9 cellular contexts compared by ENCODE assay signal in genomic region chr9:136900988-136901515, GRCh38. TPM values are rescaled to one million over a fixed set of nuclear protein-coding genes. Genes with fewer than 3 reads are reported as not detected.
DNase-seq lines count a peak whose midpoint lies in the region; ATAC-seq, FAIRE-seq and TF ChIP-seq lines count a peak whose summit lies in the region.
"Had no signal": no experiment of that assay in that cellular context is flagged by ENCODE, and none has a peak within 500 bp of the region (broad histone marks: within the 10 kb centered on the region; RNA-seq: fewer than 3 reads in every experiment).

No MANE protein-coding gene starts in this region.

- intact Hi-C loops in CD4-positive, alpha-beta memory T cell (cut with micrococcal nuclease): loop anchor here (5.0 kb wide), 1 partner anchor 34 kb away; the partner anchor contains the start of gene EDF1

- H3K36me3 ChIP-seq in CD4-positive, alpha-beta memory T cell (ENCODE audit: insufficient read depth, low read length): peaks cover 10% of the 10 kb centered on the region
- peaks cover 38% of the 10 kb centered on the region for H3K36me3 ChIP-seq in OCI-LY3 (replicated peaks; ENCODE audit: low read depth, low read length)
- peaks cover 25% of the 10 kb centered on the region for H3K36me3 ChIP-seq in osteoblast (ENCODE audit: insufficient read depth, low read length)

- peaks cover 29 to 63% (median 37%) of the 10 kb centered on the region in 4 donors for H3K4me1 Mint-ChIP-seq in CD4-positive, alpha-beta memory T cell
- H3K4me1 Mint-ChIP-seq in effector memory CD8-positive, alpha-beta T cell (ENCODE audit: low read depth in 2 of 2): peaks cover 30 to 35% of the 10 kb centered on the region in 2 donors

- no peak for ATAC-seq in effector memory CD8-positive, alpha-beta T cell (replicated peaks)
- ATAC-seq in HG03175 (IDR thresholded peaks at IDR 0.05; ENCODE audit: unreplicated experiment): no peak

- H3K4me1 ChIP-seq in CD4-positive, alpha-beta memory T cell (ENCODE audit: insufficient read depth, low read length): peaks cover 41% of the 10 kb centered on the region
- peaks cover 54% of the 10 kb centered on the region for H3K4me1 ChIP-seq in OCI-LY3 (ENCODE audit: low read length)
- peaks cover 26% of the 10 kb centered on the region for H3K4me1 ChIP-seq in osteoblast (ENCODE audit: insufficient read depth, low read length)

- FAIRE-seq in H54 (lab: Jason Lieb, UNC): no peak

- peaks cover 17 to 44% of the 10 kb centered on the region in 2 donors for H3K36me3 Mint-ChIP-seq in CD4-positive, alpha-beta memory T cell
- H3K36me3 Mint-ChIP-seq in effector memory CD8-positive, alpha-beta T cell (ENCODE audit: insufficient read depth): peaks cover 34% of the 10 kb centered on the region

- POLR2A ChIA-PET in CD4-positive, alpha-beta memory T cell (lab: Charles Lee; ENCODE audit: partially characterized antibody): interaction anchor here (0.6 to 2.9 kb wide), 6 partner anchors 9 to 97 kb away, joined by 4 to 39 read pairs (median 10); partner anchors contain the start of genes CLIC3, FBXW5 and TRAF2

- no peak for TF ChIP-seq CTCF in OCI-LY3 (IDR thresholded peaks at IDR 0.05; ENCODE audit: low read depth, low read length)
- no peak for TF ChIP-seq CTCF in osteoblast (IDR thresholded peaks at IDR 0.05; ENCODE audit: extremely low read depth, low read depth, low read length)

- no peaks in the 10 kb centered on the region for H3K9me3 ChIP-seq in CD4-positive, alpha-beta memory T cell (ENCODE audit: control insufficient read depth in 1 of 2, low read length in 2 of 2)
- H3K9me3 ChIP-seq in OCI-LY3 (ENCODE audit: insufficient read depth, low read length) (no peaks in the 10 kb centered on the region), osteoblast (ENCODE audit: low read depth, low read length) (no peaks in the 10 kb centered on the region)
- H3K9me3 ChIP-seq: MG63 had no signal

- H4K20me1 ChIP-seq in OCI-LY3 (ENCODE audit: insufficient read depth, low read length) (peaks cover 26% of the 10 kb centered on the region), osteoblast (ENCODE audit: insufficient read depth, low read length) (peaks cover 4% of the 10 kb centered on the region)

- H3K4me2 ChIP-seq in OCI-LY3 (ENCODE audit: low read length): peak overlapping the region; percentile 69
- H3K4me2 ChIP-seq in osteoblast (ENCODE audit: insufficient read depth, low read length): peak overlapping the region; percentile 54

- H3K27me3 Mint-ChIP-seq in CD4-positive, alpha-beta memory T cell: no peaks in the 10 kb centered on the region
- no peaks in the 10 kb centered on the region for H3K27me3 Mint-ChIP-seq in effector memory CD8-positive, alpha-beta T cell

- TF ChIP-seq POLR2A in H54 (IDR thresholded peaks at IDR 0.05; ENCODE audit: low read depth, low read length): no peak

- H3K27ac Mint-ChIP-seq in CD4-positive, alpha-beta memory T cell: peak overlapping the region; percentile 98 to 100 (median 99)
- H3K27ac Mint-ChIP-seq in effector memory CD8-positive, alpha-beta T cell: peak overlapping the region; percentile 98 to 99

- no peak for DNase-seq in CD4-positive, alpha-beta memory T cell
- no peak for DNase-seq in effector memory CD8-positive, alpha-beta T cell
- DNase-seq in osteoblast (ENCODE audit: insufficient read length, low spot score, missing footprints) (peak; percentile 79), H54 (ENCODE audit: insufficient read length, low spot score) (no peak), KBM-7 (no peak), cerebellar nuclear complex (lab: John Stamatoyannopoulos, UW) (no peak)

- CTCF ChIA-PET in CD4-positive, alpha-beta memory T cell (lab: Charles Lee; ENCODE audit: partially characterized antibody): interaction anchor here (1.5 to 5.3 kb wide), 3 partner anchors 47 to 134 kb away, joined by 5 to 29 read pairs (median 6); partner anchors contain the start of gene AJM1

- no peaks in the 10 kb centered on the region for H3K27me3 ChIP-seq in CD4-positive, alpha-beta memory T cell (ENCODE audit: insufficient read depth, low read length)
- H3K27me3 ChIP-seq in OCI-LY3 (ENCODE audit: low read depth, low read length) (no peaks in the 10 kb centered on the region), osteoblast (ENCODE audit: insufficient read depth, low read length) (no peaks in the 10 kb centered on the region)
- H3K27me3 ChIP-seq: MG63 had no signal

- no peak overlapping the region for H3K4me3 ChIP-seq in CD4-positive, alpha-beta memory T cell (ENCODE audit: low read length in 2 of 2)
- H3K4me3 ChIP-seq in OCI-LY3 (ENCODE audit: low read length) (no peak overlapping the region), osteoblast (ENCODE audit: insufficient read depth, low read length) (no peak overlapping the region)
- H3K4me3 ChIP-seq: MG63 had no signal

- in situ Hi-C loops in KBM-7 (cut with MboI; ENCODE audit: low pct_unique_long_range_greater_than_20kb, low sequenced_read_pairs): no loop called here

- peaks cover 37% of the 10 kb centered on the region for H3K79me2 ChIP-seq in OCI-LY3 (ENCODE audit: low read length)
- H3K79me2 ChIP-seq in osteoblast (ENCODE audit: insufficient read depth, low read length): peaks cover 28% of the 10 kb centered on the region

- no peaks in the 10 kb centered on the region for H3K9me3 Mint-ChIP-seq in CD4-positive, alpha-beta memory T cell
- no peaks in the 10 kb centered on the region for H3K9me3 Mint-ChIP-seq in effector memory CD8-positive, alpha-beta T cell

- H3K9ac ChIP-seq in OCI-LY3 (ENCODE audit: low read length): peak overlapping the region; percentile 87; the same call in 1 of the 2 replicates

- H2AFZ ChIP-seq in OCI-LY3 (ENCODE audit: low read depth, low read length) (no peak overlapping the region), osteoblast (ENCODE audit: low read length) (peak overlapping the region; percentile 76)

- peak overlapping the region in 7 of 8 donors; percentile 78 to 90 (median 84) for H3K4me3 Mint-ChIP-seq in CD4-positive, alpha-beta memory T cell
- H3K4me3 Mint-ChIP-seq in effector memory CD8-positive, alpha-beta T cell: peak overlapping the region; percentile 43 to 79

- peak overlapping the region; percentile 96 for H3K27ac ChIP-seq in CD4-positive, alpha-beta memory T cell (ENCODE audit: low read depth, low read length)
- H3K27ac ChIP-seq in OCI-LY3 (ENCODE audit: low read length): peak overlapping the region; percentile 92
- H3K27ac ChIP-seq in osteoblast (ENCODE audit: low read depth, low read length): peak overlapping the region; percentile 93

RNA-seq across cellular contexts. Expression of gene TRAF2, which starts 14.7 kb away (rescaled TPM):
- total RNA-seq in CD4-positive, alpha-beta memory T cell: 10 to 100 TPM; 40.2 to 43.2 TPM
- 10 to 100 TPM; 11.1 to 25.2 TPM for polyA plus RNA-seq in CD4-positive, alpha-beta memory T cell
- total RNA-seq in osteoblast: 6.2 and 6.8 TPM in 2 replicates

RNA-seq across cellular contexts. Expression of gene EDF1, which starts 34.9 kb away (rescaled TPM):
- 100 to 1,000 TPM; 284 to 298 TPM for total RNA-seq in CD4-positive, alpha-beta memory T cell
- 100 to 1,000 TPM; 273 to 357 TPM for polyA plus RNA-seq in CD4-positive, alpha-beta memory T cell
- total RNA-seq in osteoblast: 126 and 173 TPM in 2 replicates

RNA-seq across cellular contexts. Expression of gene FBXW5, which starts 43.5 kb away (rescaled TPM):
- 100 to 1,000 TPM; 122 to 123 TPM for total RNA-seq in CD4-positive, alpha-beta memory T cell
- 100 to 1,000 TPM in 1 of 2 donors, 10 to 100 TPM in 1; 98.6 to 160 TPM for polyA plus RNA-seq in CD4-positive, alpha-beta memory T cell
- total RNA-seq in osteoblast: 143 and 157 TPM in 2 replicates

RNA-seq across cellular contexts. Expression of gene C8G, which starts 44.0 kb away (rescaled TPM):
- 1 to 10 TPM; 2.2 TPM for total RNA-seq in CD4-positive, alpha-beta memory T cell
- polyA plus RNA-seq in CD4-positive, alpha-beta memory T cell: under 1 TPM in 1 of 2 donors, not detected in 1; 0.60 TPM
- total RNA-seq in osteoblast: 1.2 TPM in 1 of 2 replicates, not detected in the other

RNA-seq across cellular contexts. Expression of gene MAMDC4, which starts 48.9 kb away (rescaled TPM):
- total RNA-seq in CD4-positive, alpha-beta memory T cell: 10 to 100 TPM in 1 of 2 experiments, 1 to 10 TPM in 1; 9.3 to 11.7 TPM
- not detected for polyA plus RNA-seq in CD4-positive, alpha-beta memory T cell
- 0.88 and 1.4 TPM in 2 replicates for total RNA-seq in osteoblast
